In the genomic region with DNA sequence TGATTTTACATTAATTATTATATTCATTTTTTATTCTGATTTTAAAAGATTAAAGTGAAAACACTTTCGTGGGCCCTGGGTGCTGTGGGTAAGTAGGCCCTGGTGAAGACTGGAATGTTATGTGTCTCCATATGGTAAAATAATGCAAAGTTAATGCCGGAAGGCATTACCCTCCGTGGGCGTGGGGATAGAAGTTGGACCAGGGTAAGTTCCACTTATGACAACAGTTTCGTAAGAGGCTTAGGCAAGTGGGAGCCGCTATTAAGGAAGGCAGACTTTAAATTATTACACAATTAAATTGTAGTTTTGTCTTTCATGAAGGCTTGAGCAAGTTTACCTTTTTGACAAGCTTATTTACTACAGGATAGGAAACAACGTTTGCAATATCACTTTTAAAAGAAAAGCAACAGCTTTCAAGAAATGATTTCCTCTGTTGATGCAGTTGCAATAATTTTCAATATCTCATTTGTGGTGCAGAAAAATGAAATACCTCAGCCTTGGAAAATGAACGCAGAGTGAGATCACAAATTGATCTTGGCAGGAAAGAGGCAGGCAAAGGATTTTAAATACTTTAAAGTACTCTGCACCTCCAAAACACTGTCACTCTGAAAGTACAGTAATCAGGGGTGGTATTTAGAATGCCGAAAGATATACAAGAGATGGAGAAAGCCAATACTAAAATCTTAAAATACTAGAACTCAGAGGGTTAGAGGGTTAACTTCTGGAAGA, we compare ENCODE assay signal across 24 cellular contexts.
DNase-seq lines count a peak whose midpoint lies in the region; ATAC-seq and TF ChIP-seq lines count a peak whose summit lies in the region.
"Had no signal": no experiment of that assay in that cellular context is flagged by ENCODE, and none has a peak within 500 bp of the region (broad histone marks: within the 10 kb centered on the region; RNA-seq: fewer than 3 reads in every experiment).

No MANE protein-coding gene starts in this region.

- peaks cover 17% of the 10 kb centered on the region for H3K4me1 Mint-ChIP-seq in nephron
- H3K4me1 Mint-ChIP-seq: naive thymus-derived CD8-positive, alpha-beta T cell had no signal

- H3K9ac ChIP-seq in SK-N-MC (ENCODE audit: insufficient read length), result no peak overlapping the region
- no peak overlapping the region for H3K9ac ChIP-seq in fibroblast of lung (ENCODE audit: insufficient read depth, low read length)
- H3K9ac ChIP-seq: BLaER1 treated with 17β-estradiol and CSF1 and Interleukin-3, amounts not matched to agents 10 nM and 100 nM; GM23248 had no signal

- H3K4me2 ChIP-seq in fibroblast of lung (ENCODE audit: extremely low read depth, insufficient read depth, low read length), result no peak overlapping the region
- H3K4me2 ChIP-seq: BLaER1 treated with 17β-estradiol and CSF1 and Interleukin-3, amounts not matched to agents 10 nM and 100 nM had no signal

- ATAC-seq in HG03378 (IDR thresholded peaks at IDR 0.05; ENCODE audit: unreplicated experiment), result no peak
- ATAC-seq: naive thymus-derived CD8-positive, alpha-beta T cell had no signal

- H3K27ac Mint-ChIP-seq in nephron, result peak overlapping the region in 2 of 3 experiments; percentile 12 to 76
- H3K27ac Mint-ChIP-seq: naive thymus-derived CD8-positive, alpha-beta T cell had no signal

- DNase-seq in CD1c-positive myeloid dendritic cell (ENCODE audit: extremely low spot score), result peak; percentile 60
- DNase-seq in SK-N-MC (ENCODE audit: low read depth, low spot score), result no peak
- peak; percentile 28 to 74 for DNase-seq in fibroblast of lung (ENCODE audit: low read depth in 2 of 2)
- no peak for DNase-seq in COR-L47 (lab: John Stamatoyannopoulos, UW)
- DNase-seq in SIG-M5 (lab: John Stamatoyannopoulos, UW), result no peak
- no peak for DNase-seq in H4 (ENCODE audit: low spot score)
- DNase-seq: activated CD4-positive, alpha-beta T cell treated with anti-CD3 and anti-CD28 coated beads, Interleukin-2, amount 50 U/mL, for 48 hours; activated CD4-positive, CD25-positive, alpha-beta regulatory T cell; activated gamma-delta T cell treated with Interleukin-2 at 50 U/mL for 16 hours; Calu3; effector CD8-positive, alpha-beta T cell; erythroblast; glutamatergic neuron; GM23248; Karpas-422; naive thymus-derived CD8-positive, alpha-beta T cell; NCI-H1092; NCI-H187 treated with DMSO at 0.1 percent for 48 hours; stimulated activated CD4-positive, alpha-beta T cell treated with anti-CD3 and anti-CD28 coated beads, Interleukin-1b, Interleukin-23, amount 100 ng/mL, for 48 hours; T1000 had no signal

- H3K27ac ChIP-seq in SK-N-MC, result 0 out of 2 replicates have a peak overlapping the region, but pooled peaks have one; percentile 2
- no peak overlapping the region for H3K27ac ChIP-seq in fibroblast of lung (ENCODE audit: insufficient read depth, low read length)
- H3K27ac ChIP-seq: BLaER1 treated with 17β-estradiol and CSF1 and Interleukin-3, amounts not matched to agents 10 nM and 100 nM; GM23248; suprapubic skin had no signal

- no peaks in the 10 kb centered on the region for H3K27me3 ChIP-seq in fibroblast of lung (ENCODE audit: control insufficient read depth, insufficient read depth, low read length)
- H3K27me3 ChIP-seq: BLaER1 treated with 17β-estradiol and CSF1 and Interleukin-3, amounts not matched to agents 10 nM and 100 nM; suprapubic skin had no signal

- H3K36me3 ChIP-seq in SK-N-MC (ENCODE audit: insufficient read depth, low read length) (no peaks in the 10 kb centered on the region), fibroblast of lung (ENCODE audit: control insufficient read depth, insufficient read depth, low read length) (no peaks in the 10 kb centered on the region)
- H3K36me3 ChIP-seq: BLaER1 treated with 17β-estradiol and CSF1 and Interleukin-3, amounts not matched to agents 10 nM and 100 nM; suprapubic skin had no signal

- TF ChIP-seq CTCF in fibroblast of lung (conservative IDR thresholded peaks at IDR 0.05 in 1 of 2, IDR thresholded peaks at IDR 0.05 in 1 of 2; ENCODE audit: low read depth in 1 of 2, low read length in 2 of 2) (no peak), nephron (IDR thresholded peaks at IDR 0.05; ENCODE audit: unreplicated experiment in 3 of 3) (no peak)

- H3K9me3 Mint-ChIP-seq in nephron, result no peaks in the 10 kb centered on the region
- H3K9me3 Mint-ChIP-seq: naive thymus-derived CD8-positive, alpha-beta T cell had no signal

- no peaks in the 10 kb centered on the region for H3K36me3 Mint-ChIP-seq in nephron (ENCODE audit: low read depth)
- H3K36me3 Mint-ChIP-seq: naive thymus-derived CD8-positive, alpha-beta T cell had no signal

- no peaks in the 10 kb centered on the region for H3K4me1 ChIP-seq in fibroblast of lung (ENCODE audit: control insufficient read depth, extremely low read depth, insufficient read depth, low read length)
- H3K4me1 ChIP-seq: BLaER1 treated with 17β-estradiol and CSF1 and Interleukin-3, amounts not matched to agents 10 nM and 100 nM; suprapubic skin had no signal

- H3K4me3 ChIP-seq in SK-N-MC (no peak overlapping the region), fibroblast of lung (replicated peaks in 1 of 4; ENCODE audit: control extremely low read depth in 1 of 4, insufficient read depth in 1 of 4, low read depth in 3 of 4, low read length in 4 of 4) (no peak overlapping the region)
- H3K4me3 ChIP-seq: BLaER1 treated with 17β-estradiol and CSF1 and Interleukin-3, amounts not matched to agents 10 nM and 100 nM; GM23248; suprapubic skin had no signal

- no peak overlapping the region for H2AFZ ChIP-seq in fibroblast of lung (ENCODE audit: low read length)
- H2AFZ ChIP-seq: GM23248 had no signal

- no peaks in the 10 kb centered on the region for H4K20me1 ChIP-seq in fibroblast of lung (ENCODE audit: control insufficient read depth, extremely low read depth, insufficient read depth, low read length)
- H4K20me1 ChIP-seq: BLaER1 treated with 17β-estradiol and CSF1 and Interleukin-3, amounts not matched to agents 10 nM and 100 nM had no signal

- H3K9me3 ChIP-seq in SK-N-MC (ENCODE audit: low read depth, low read length) (no peaks in the 10 kb centered on the region), fibroblast of lung (ENCODE audit: control insufficient read depth, insufficient read depth, low read depth, low read length) (no peaks in the 10 kb centered on the region)
- H3K9me3 ChIP-seq: BLaER1 treated with 17β-estradiol and CSF1 and Interleukin-3, amounts not matched to agents 10 nM and 100 nM; suprapubic skin had no signal

- no peak overlapping the region for H3K4me3 Mint-ChIP-seq in nephron
- H3K4me3 Mint-ChIP-seq: naive thymus-derived CD8-positive, alpha-beta T cell had no signal

- no peaks in the 10 kb centered on the region for H3K27me3 Mint-ChIP-seq in nephron (ENCODE audit: low read depth)

- no peaks in the 10 kb centered on the region for H3K79me2 ChIP-seq in fibroblast of lung (ENCODE audit: control insufficient read depth, insufficient read depth, low read length)

Comparison
In these comparisons a context has a peak if more than half of its experiments do, and no peak if none do; other contexts are left out.
1. DNase-seq: peak in CD1c-positive myeloid dendritic cell (single experiment) and fibroblast of lung (2 of 2); none in SK-N-MC (single experiment), COR-L47 (single experiment), SIG-M5 (single experiment) and H4 (single experiment).